ENCODE assay signal across 8 cellular contexts in the genomic region with DNA sequence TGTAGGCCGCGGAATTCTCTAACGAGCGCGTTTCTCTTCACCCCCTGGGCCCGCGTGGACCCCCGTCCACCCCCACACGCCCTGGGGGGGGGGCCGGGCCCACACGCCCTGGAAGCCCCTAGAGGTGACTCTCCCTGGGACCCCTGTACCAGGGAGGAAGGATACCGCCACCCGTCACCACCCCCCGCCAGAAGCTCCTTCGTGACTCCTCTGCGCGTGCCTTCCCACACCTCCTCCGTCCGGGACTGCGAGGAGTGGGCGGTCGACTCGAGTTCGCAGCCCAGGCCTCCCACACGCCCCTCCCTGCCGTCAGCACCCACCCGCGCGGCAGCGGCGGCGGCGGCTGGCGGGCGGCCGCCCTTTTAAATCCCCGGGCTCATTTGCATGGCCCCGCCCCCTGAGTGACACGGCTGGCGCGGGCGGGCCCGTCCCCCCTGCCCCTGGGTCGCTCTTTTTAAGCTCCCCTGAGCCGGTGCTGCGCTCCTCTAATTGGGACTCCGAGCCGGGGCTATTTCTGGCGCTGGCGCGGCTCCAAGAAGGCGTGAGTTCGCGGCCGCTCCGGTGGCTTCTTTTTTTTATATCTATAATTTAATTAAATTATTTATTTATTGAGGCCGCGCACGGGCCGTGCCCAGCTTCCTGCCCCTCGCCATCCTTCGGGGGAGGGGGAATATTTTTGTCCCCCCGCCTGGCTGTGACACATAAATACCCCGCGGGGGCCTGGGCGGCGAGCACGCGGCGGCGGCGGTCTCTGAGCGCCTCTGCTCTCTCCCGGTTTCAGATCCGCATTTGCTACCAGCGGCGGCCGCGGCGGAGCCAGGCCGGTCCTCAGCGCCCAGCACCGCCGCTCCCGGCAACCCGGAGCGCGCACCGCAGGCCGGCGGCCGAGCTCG. TPM values are rescaled to one million over a fixed set of nuclear protein-coding genes. Genes with fewer than 3 reads are reported as not detected.
A peak's percentile ranks its signal among the peaks of the same experiment; 100 is the strongest.
DNase-seq lines count a peak whose midpoint lies in the region; ATAC-seq and TF ChIP-seq lines count a peak whose summit lies in the region.

A gene with protein sequence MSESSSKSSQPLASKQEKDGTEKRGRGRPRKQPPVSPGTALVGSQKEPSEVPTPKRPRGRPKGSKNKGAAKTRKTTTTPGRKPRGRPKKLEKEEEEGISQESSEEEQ (plus strand): TSS at position 451 of the 893 bp plus-strand sequence. CDS start 3,908 bp downstream, outside the sequence.

- DNase-seq in G401 (ENCODE audit: low spot score) (peak; percentile 89), HCT116 (ENCODE audit: low read depth, low spot score) (no peak), MV-4-11 (lab: John Stamatoyannopoulos, UW) (peak; percentile 86), SK-N-MC (ENCODE audit: low read depth, low spot score) (peak; percentile 26), germinal center (ENCODE audit: low spot score) (peak; percentile 95), occipital lobe (lab: John Stamatoyannopoulos, UW) (peak; percentile 85), suprapubic skin (ENCODE audit: low spot score in 2 of 2) (peak; percentile 93)
- DNase-seq in activated naive CD4-positive, alpha-beta T cell treated with anti-CD3 and anti-CD28 coated beads for 36 hours: peak; percentile 89

- H3K27me3 Mint-ChIP-seq in activated naive CD4-positive, alpha-beta T cell treated with anti-CD3 and anti-CD28 coated beads for 36 hours (ENCODE audit: low read depth): no peaks in the 10 kb centered on the region

- no peaks in the 10 kb centered on the region for H3K9me3 Mint-ChIP-seq in activated naive CD4-positive, alpha-beta T cell treated with anti-CD3 and anti-CD28 coated beads for 36 hours

- H3K4me2 ChIP-seq in HCT116 (ENCODE audit: low read length): peak within 1 kb of the TSS; percentile 90

- H4K20me1 ChIP-seq in HCT116 (ENCODE audit: insufficient read depth): peaks cover 11% of the 10 kb centered on the region; the same call in 1 of the 2 replicates

- peak; percentile 66 for ATAC-seq in HCT116

- no peak for TF ChIP-seq EP300 in suprapubic skin (IDR thresholded peaks at IDR 0.05)

- TF ChIP-seq POLR2A in HCT116 (IDR thresholded peaks at IDR 0.05; ENCODE audit: borderline replicate concordance, extremely low read depth, insufficient read depth, insufficient read length) (peak; percentile 98), suprapubic skin (IDR thresholded peaks at IDR 0.05) (peak; percentile 76 to 93)

- H3K4me3 ChIP-seq in HCT116 (replicated peaks in 1 of 2; ENCODE audit: low read depth in 1 of 2, low read length in 2 of 2) (peak within 1 kb of the TSS; percentile 69 to 93), SK-N-MC (peak within 1 kb of the TSS; percentile 96), suprapubic skin (peak within 1 kb of the TSS; percentile 83)

- intact Hi-C loops in HCT116 (cut with micrococcal nuclease): loop anchor here (1.0 kb wide), 1 partner anchor 8 kb away; no protein-coding TSS in a partner anchor
- intact Hi-C loops in activated naive CD4-positive, alpha-beta T cell treated with anti-CD3 and anti-CD28 coated beads for 36 hours (cut with micrococcal nuclease): loop anchor here (1.0 to 5.0 kb wide), 5 partner anchors 12 to 819 kb away; a partner anchor contains a TSS

- no peak within 1 kb of the TSS for H2AFZ ChIP-seq in HCT116 (ENCODE audit: low read depth, low read length, poor library complexity, severe bottlenecking)

- peaks cover 47% of the 10 kb centered on the region for H3K79me2 ChIP-seq in HCT116 (ENCODE audit: insufficient read depth, low read length)

- H3K9me2 ChIP-seq in HCT116 (ENCODE audit: insufficient read depth): no peaks in the 10 kb centered on the region

- H3K36me3 ChIP-seq in HCT116 (ENCODE audit: control insufficient read depth in 1 of 2, insufficient read depth in 2 of 2, low read length in 2 of 2) (peaks cover 8 to 39% of the 10 kb centered on the region in 2 experiments; a peak in 2 of 4 replicates), SK-N-MC (ENCODE audit: insufficient read depth, low read length) (peaks cover 25% of the 10 kb centered on the region), suprapubic skin (peaks cover 14% of the 10 kb centered on the region)

- in situ Hi-C loops in G401 (cut with HindIII; ENCODE audit: low sequenced_read_pairs): no loop called here

- H3K27me3 ChIP-seq in HCT116 (ENCODE audit: insufficient read depth, low read length) (no peaks in the 10 kb centered on the region), suprapubic skin (no peaks in the 10 kb centered on the region)

- H3K36me3 Mint-ChIP-seq in activated naive CD4-positive, alpha-beta T cell treated with anti-CD3 and anti-CD28 coated beads for 36 hours (ENCODE audit: low read depth): peaks cover 28% of the 10 kb centered on the region

- RAD21 ChIA-PET in HCT116 (lab: Charles Lee; ENCODE audit: low non-redundant PET in 1 of 2, low total read pairs in 2 of 2, uncharacterized antibody in 2 of 2, unreplicated experiment in 2 of 2): no interaction called here

- H3K9ac ChIP-seq in HCT116 (ENCODE audit: low read length): peak within 1 kb of the TSS; percentile 93
- H3K9ac ChIP-seq in SK-N-MC (ENCODE audit: insufficient read length): peak within 1 kb of the TSS; percentile 98

- H3K4me3 Mint-ChIP-seq in activated naive CD4-positive, alpha-beta T cell treated with anti-CD3 and anti-CD28 coated beads for 36 hours: peak within 1 kb of the TSS; percentile 91

- TF ChIP-seq CTCF in HCT116 (IDR thresholded peaks at IDR 0.05 in 2 of 3, conservative IDR thresholded peaks at IDR 0.05 in 1 of 3; ENCODE audit: borderline replicate concordance in 1 of 3, insufficient read depth in 1 of 3, low read depth in 2 of 3, low read length in 2 of 3) (no peak), suprapubic skin (IDR thresholded peaks at IDR 0.05) (no peak)

- no TSS peak for BruUV-seq in HCT116 (replicated peaks; lab: Mats Ljungman, UMichigan)

- H3K27ac ChIP-seq in HCT116 (ENCODE audit: low read depth, low read length) (peak within 1 kb of the TSS; percentile 95), SK-N-MC (peak within 1 kb of the TSS; percentile 92), suprapubic skin (peak within 1 kb of the TSS; percentile 96)

- H3K4me1 Mint-ChIP-seq in activated naive CD4-positive, alpha-beta T cell treated with anti-CD3 and anti-CD28 coated beads for 36 hours (ENCODE audit: low read depth): peaks cover 45% of the 10 kb centered on the region

- 1% methylated on average over 52 of the region's 93 CpGs for WGBS in suprapubic skin

- TF ChIP-seq RAD21 in HCT116 (IDR thresholded peaks at IDR 0.05; ENCODE audit: low read depth): no peak

- H3K4me1 ChIP-seq in HCT116 (ENCODE audit: control insufficient read depth in 1 of 2, insufficient read depth in 2 of 2, low read length in 2 of 2) (peaks cover 36 to 81% of the 10 kb centered on the region in 2 experiments), suprapubic skin (peaks cover 38% of the 10 kb centered on the region)

- H3K9me3 ChIP-seq in HCT116 (ENCODE audit: control insufficient read depth in 1 of 2, insufficient read depth in 1 of 2, low read depth in 1 of 2, low read length in 2 of 2): no peaks in the 10 kb centered on the region
- no peaks in the 10 kb centered on the region for H3K9me3 ChIP-seq in SK-N-MC (ENCODE audit: low read depth, low read length)
- no peaks in the 10 kb centered on the region for H3K9me3 ChIP-seq in suprapubic skin

- CTCF ChIA-PET in HCT116 (lab: Charles Lee): interaction anchor here (1.0 to 1.7 kb wide), 4 partner anchors 13 to 1284 kb away, joined by 3 to 5 read pairs (median 3); a partner anchor contains a TSS
- CTCF ChIA-PET in activated naive CD4-positive, alpha-beta T cell treated with anti-CD3 and anti-CD28 coated beads for 36 hours (lab: Charles Lee): interaction anchor here (1.5 kb wide), 1 partner anchor 40 kb away, joined by 9 read pairs; no protein-coding TSS in a partner anchor

- POLR2A ChIA-PET in HCT116 (lab: Charles Lee): interaction anchor here (0.8 to 1.9 kb wide), 25 partner anchors 8 to 1265 kb away, joined by 3 to 46 read pairs (median 5); a partner anchor contains a TSS

- H3K27ac Mint-ChIP-seq in activated naive CD4-positive, alpha-beta T cell treated with anti-CD3 and anti-CD28 coated beads for 36 hours: peak within 1 kb of the TSS; percentile 93

TF ChIP-seq in HCT116, 20 proteins besides CTCF, POLR2A, EP300 and RAD21 (continues in another document):
- no peak for TF ChIP-seq JUND (IDR thresholded peaks at IDR 0.05)
- TF ChIP-seq SP1 (IDR thresholded peaks at IDR 0.05; ENCODE audit: low read depth): no peak
- no peak for TF ChIP-seq ZFX (IDR thresholded peaks at IDR 0.05)
- no peak for TF ChIP-seq CEBPB (IDR thresholded peaks at IDR 0.05; ENCODE audit: low read depth)
- TF ChIP-seq FOSL1 (IDR thresholded peaks at IDR 0.05; ENCODE audit: low read depth): no peak
- TF ChIP-seq POLR2AphosphoS5 (IDR thresholded peaks at IDR 0.05; ENCODE audit: low read depth, low read length): peak; percentile 99
- TF ChIP-seq, protein P1, sequence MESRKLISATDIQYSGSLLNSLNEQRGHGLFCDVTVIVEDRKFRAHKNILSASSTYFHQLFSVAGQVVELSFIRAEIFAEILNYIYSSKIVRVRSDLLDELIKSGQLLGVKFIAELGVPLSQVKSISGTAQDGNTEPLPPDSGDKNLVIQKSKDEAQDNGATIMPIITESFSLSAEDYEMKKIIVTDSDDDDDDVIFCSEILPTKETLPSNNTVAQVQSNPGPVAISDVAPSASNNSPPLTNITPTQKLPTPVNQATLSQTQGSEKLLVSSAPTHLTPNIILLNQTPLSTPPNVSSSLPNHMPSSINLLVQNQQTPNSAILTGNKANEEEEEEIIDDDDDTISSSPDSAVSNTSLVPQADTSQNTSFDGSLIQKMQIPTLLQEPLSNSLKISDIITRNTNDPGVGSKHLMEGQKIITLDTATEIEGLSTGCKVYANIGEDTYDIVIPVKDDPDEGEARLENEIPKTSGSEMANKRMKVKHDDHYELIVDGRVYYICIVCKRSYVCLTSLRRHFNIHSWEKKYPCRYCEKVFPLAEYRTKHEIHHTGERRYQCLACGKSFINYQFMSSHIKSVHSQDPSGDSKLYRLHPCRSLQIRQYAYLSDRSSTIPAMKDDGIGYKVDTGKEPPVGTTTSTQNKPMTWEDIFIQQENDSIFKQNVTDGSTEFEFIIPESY (IDR thresholded peaks at IDR 0.05; ENCODE audit: extremely low read depth, insufficient replicate concordance, low read length): peak; percentile 23
- no peak for TF ChIP-seq ZNF274 (IDR thresholded peaks at IDR 0.05; ENCODE audit: low read depth, low read length)
- TF ChIP-seq SRF (IDR thresholded peaks at IDR 0.05; ENCODE audit: low read depth): no peak
- peak; percentile 2 for TF ChIP-seq YY1 (IDR thresholded peaks at IDR 0.05; ENCODE audit: extremely low read depth, insufficient replicate concordance, low read depth, low read length)
- no peak for TF ChIP-seq CBX3 (IDR thresholded peaks at IDR 0.05; ENCODE audit: low read depth)
- no peak for TF ChIP-seq EGR1 (IDR thresholded peaks at IDR 0.05; ENCODE audit: low read depth)

RNA-seq across cellular contexts. Expression of the gene that starts here (rescaled TPM):
- 321 and 360 TPM in 2 replicates for total RNA-seq in G401 (2014; rRNA removed; shearing (Covaris generic))
- total RNA-seq in HCT116 (2021; ENCODE audit: unreplicated experiment): 2,459 TPM
- polyA plus RNA-seq in HCT116 (2012): 2,754 and 2,816 TPM in 2 replicates
- total RNA-seq in activated naive CD4-positive, alpha-beta T cell treated with anti-CD3 and anti-CD28 coated beads for 36 hours: 100 to 1,000 TPM; 705 to 712 TPM
- 25.0 TPM for total RNA-seq in occipital lobe
- total RNA-seq in suprapubic skin: 100 to 1,000 TPM in 3 of 4 donors, 10 to 100 TPM in 1; 93.3 to 127 (median 111) TPM
